Comparison of ENCODE assay signal across 14 cellular contexts in the genomic region with DNA sequence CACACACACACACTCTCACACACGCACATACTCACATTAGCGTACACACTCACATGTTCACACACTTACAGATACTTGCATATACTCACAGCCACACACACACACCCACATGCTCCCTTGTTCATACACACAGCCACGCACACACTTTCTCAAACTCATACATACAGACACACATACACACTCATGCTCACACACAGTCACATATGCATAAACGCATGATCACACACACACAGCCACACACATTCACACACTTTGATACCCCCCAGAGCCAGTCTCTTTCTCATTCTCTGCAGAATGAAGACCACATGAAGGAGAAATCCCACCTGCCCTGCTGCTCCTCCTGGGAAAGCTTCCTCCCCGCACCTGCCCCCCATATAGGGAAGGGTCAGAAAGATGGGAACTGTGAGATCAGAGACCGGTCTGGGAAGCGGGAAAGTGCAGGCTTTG.
DNase-seq lines count a peak whose midpoint lies in the region; ATAC-seq and TF ChIP-seq lines count a peak whose summit lies in the region.
"Had no signal": no experiment of that assay in that cellular context is flagged by ENCODE, and none has a peak within 500 bp of the region (broad histone marks: within the 10 kb centered on the region; RNA-seq: fewer than 3 reads in every experiment).

No MANE protein-coding gene starts in this region.

- H3K14ac ChIP-seq in neuronal stem cell (ENCODE audit: low read length) = no peak overlapping the region

- H3K9me3 ChIP-seq in Caco-2 (no peaks in the 10 kb centered on the region), esophagus muscularis mucosa (no peaks in the 10 kb centered on the region), neuronal stem cell (replicated peaks in 1 of 2; ENCODE audit: control insufficient read depth in 2 of 2, insufficient read depth in 1 of 2, low read depth in 1 of 2, low read length in 2 of 2) (no peaks in the 10 kb centered on the region)
- H3K9me3 ChIP-seq: gastroesophageal sphincter had no signal

- no peaks in the 10 kb centered on the region for H3K27me3 Mint-ChIP-seq in Caco-2 (ENCODE audit: insufficient read depth, unreplicated experiment)
- peaks cover 8% of the 10 kb centered on the region for H3K27me3 Mint-ChIP-seq in glutamatergic neuron (ENCODE audit: unreplicated experiment)

- DNase-seq in Caco-2 (no peak), RWPE1 (ENCODE audit: low spot score) (no peak), esophagus muscularis mucosa (ENCODE audit: extremely low spot score) (no peak), neuronal stem cell (ENCODE audit: low spot score) (no peak), DMS79 (lab: John Stamatoyannopoulos, UW) (no peak), glutamatergic neuron (no peak)
- no peak for DNase-seq in stimulated activated CD4-positive, alpha-beta T cell treated with anti-CD3 and anti-CD28 coated beads, Interleukin-4, amount 100 ng/mL, for 4 hours
- DNase-seq: activated naive CD4-positive, alpha-beta T cell treated with anti-CD3 and anti-CD28 coated beads, Interleukin-2, amount 50 U/mL, for 16 hours; DND-41; NCI-H2107; stimulated activated naive B cell treated with anti-CD40 and anti-IgM and Interleukin-4, amounts not matched to agents 10 μg/mL and 1 μg/mL and 100 μg/mL, for 72 hours had no signal

- TF ChIP-seq EP300 in esophagus muscularis mucosa (IDR thresholded peaks at IDR 0.05) = no peak

- H3K4ac ChIP-seq in neuronal stem cell (ENCODE audit: low read length) = no peak overlapping the region

- H3K4me3 ChIP-seq in Caco-2 (ENCODE audit: low read depth, low read length) = no peak overlapping the region
- no peak overlapping the region for H3K4me3 ChIP-seq in esophagus muscularis mucosa
- no peak overlapping the region for H3K4me3 ChIP-seq in neuronal stem cell (ENCODE audit: low read length in 2 of 2)
- H3K4me3 ChIP-seq: gastroesophageal sphincter had no signal

- peak overlapping the region; percentile 59 for H2BK15ac ChIP-seq in neuronal stem cell (ENCODE audit: low read length)

- H3K27ac Mint-ChIP-seq in Caco-2 (ENCODE audit: unreplicated experiment) = peak overlapping the region; percentile 78
- no peak overlapping the region for H3K27ac Mint-ChIP-seq in glutamatergic neuron (ENCODE audit: unreplicated experiment)
- H3K27ac Mint-ChIP-seq: B cell; stimulated activated naive B cell treated with anti-CD40 and anti-IgM and Interleukin-4, amounts not matched to agents 10 μg/mL and 1 μg/mL and 100 μg/mL, for 72 hours had no signal

- ATAC-seq in GM21367 (IDR thresholded peaks at IDR 0.05; ENCODE audit: unreplicated experiment) = no peak
- ATAC-seq: stimulated activated naive B cell treated with anti-CD40 and anti-IgM and Interleukin-4, amounts not matched to agents 10 μg/mL and 1 μg/mL and 100 μg/mL, for 72 hours had no signal

- peak overlapping the region; percentile 55 for H3K4me3 Mint-ChIP-seq in Caco-2 (ENCODE audit: unreplicated experiment)
- H3K4me3 Mint-ChIP-seq in glutamatergic neuron (ENCODE audit: unreplicated experiment) = no peak overlapping the region
- H3K4me3 Mint-ChIP-seq: B cell; stimulated activated naive B cell treated with anti-CD40 and anti-IgM and Interleukin-4, amounts not matched to agents 10 μg/mL and 1 μg/mL and 100 μg/mL, for 72 hours had no signal

- peak overlapping the region; percentile 58 for H2AK5ac ChIP-seq in neuronal stem cell (ENCODE audit: low read depth, low read length)

- CTCF ChIA-PET in Caco-2 (lab: Charles Lee) = no interaction called here
- CTCF ChIA-PET in RWPE1 (lab: Yijun Ruan, JAX) = interaction anchor here (0.6 kb wide), 1 partner anchor 1488 kb away, joined by 3 read pairs; no protein-coding TSS in a partner anchor

- 67% methylated on average over 6 of the region's 7 CpGs for WGBS in esophagus muscularis mucosa
- no CpG with 5 or more reads among the region's 7 CpGs for WGBS in neuronal stem cell (ENCODE audit: extremely low coverage in 2 of 2, insufficient read length in 2 of 2, insufficient replicate concordance in 1 of 2), 2 donors

- H3K4me1 Mint-ChIP-seq in Caco-2 (ENCODE audit: low read depth, unreplicated experiment) (peaks cover 26% of the 10 kb centered on the region), glutamatergic neuron (ENCODE audit: low read depth, unreplicated experiment) (peaks cover 2% of the 10 kb centered on the region)

- H3K9me3 Mint-ChIP-seq in Caco-2 (ENCODE audit: unreplicated experiment) = no peaks in the 10 kb centered on the region
- H3K9me3 Mint-ChIP-seq in glutamatergic neuron (ENCODE audit: unreplicated experiment) = peaks cover 2% of the 10 kb centered on the region
- H3K9me3 Mint-ChIP-seq: stimulated activated naive B cell treated with anti-CD40 and anti-IgM and Interleukin-4, amounts not matched to agents 10 μg/mL and 1 μg/mL and 100 μg/mL, for 72 hours had no signal

- no peaks in the 10 kb centered on the region for H3K79me1 ChIP-seq in neuronal stem cell (ENCODE audit: low read depth, low read length)

- H4K8ac ChIP-seq in neuronal stem cell (ENCODE audit: low read depth, low read length) = no peak overlapping the region

- H3K36me3 ChIP-seq in Caco-2 (ENCODE audit: control insufficient read depth, insufficient read depth, low read length) = no peaks in the 10 kb centered on the region
- no peaks in the 10 kb centered on the region for H3K36me3 ChIP-seq in esophagus muscularis mucosa
- no peaks in the 10 kb centered on the region for H3K36me3 ChIP-seq in neuronal stem cell (replicated peaks in 1 of 2; ENCODE audit: control insufficient read depth in 2 of 2, insufficient read depth in 2 of 2, low read length in 2 of 2)
- H3K36me3 ChIP-seq: gastroesophageal sphincter had no signal

- H3K4me2 ChIP-seq in neuronal stem cell (ENCODE audit: insufficient read depth, low read length, poor library complexity, severe bottlenecking) = no peak overlapping the region

- H2BK5ac ChIP-seq in neuronal stem cell (ENCODE audit: low read length) = peak overlapping the region; percentile 69

- peaks cover 58% of the 10 kb centered on the region for H3K4me1 ChIP-seq in Caco-2
- peaks cover 15 to 41% (median 32%) of the 10 kb centered on the region in 4 donors for H3K4me1 ChIP-seq in esophagus muscularis mucosa
- H3K4me1 ChIP-seq in neuronal stem cell (ENCODE audit: control insufficient read depth in 2 of 2, insufficient read depth in 1 of 2, low read depth in 1 of 2, low read length in 2 of 2) = peaks cover 16 to 27% of the 10 kb centered on the region in 2 donors

- H4K91ac ChIP-seq in neuronal stem cell (ENCODE audit: low read depth, low read length, poor library complexity) = peak overlapping the region; percentile 96

- TF ChIP-seq POLR2A in esophagus muscularis mucosa (IDR thresholded peaks at IDR 0.05; ENCODE audit: low read depth) = no peak

- peak overlapping the region; percentile 11 for H2BK12ac ChIP-seq in neuronal stem cell (ENCODE audit: low read length)

- intact Hi-C loops in Caco-2 (cut with micrococcal nuclease; ENCODE audit: unreplicated experiment) = loop anchor here (5.0 kb wide), 1 partner anchor 105 kb away; a partner anchor contains a TSS
- intact Hi-C loops in esophagus muscularis mucosa (cut with DNase I) = loop anchor here (5.0 to 10.0 kb wide), 3 partner anchors 58 to 212 kb away; no protein-coding TSS in a partner anchor

- H3K27ac ChIP-seq in RWPE1 (peak overlapping the region; percentile 84), esophagus muscularis mucosa (replicated peaks in 1 of 4) (peak overlapping the region in 3 of 4 donors; percentile 4 to 45 (median 40)), neuronal stem cell (replicated peaks; ENCODE audit: low read length) (peak overlapping the region; percentile 94)

- no peak overlapping the region for H3K23ac ChIP-seq in neuronal stem cell (ENCODE audit: low read depth, low read length, poor library complexity)

- H3K9ac ChIP-seq in neuronal stem cell (ENCODE audit: low read depth, low read length, poor library complexity) = no peak overlapping the region

- peak overlapping the region; percentile 82 for H2AFZ ChIP-seq in neuronal stem cell (ENCODE audit: low read length)

- no peaks in the 10 kb centered on the region for H3K36me3 Mint-ChIP-seq in Caco-2 (ENCODE audit: insufficient read depth, unreplicated experiment)
- H3K36me3 Mint-ChIP-seq in glutamatergic neuron (ENCODE audit: unreplicated experiment) = no peaks in the 10 kb centered on the region
- H3K36me3 Mint-ChIP-seq: stimulated activated naive B cell treated with anti-CD40 and anti-IgM and Interleukin-4, amounts not matched to agents 10 μg/mL and 1 μg/mL and 100 μg/mL, for 72 hours had no signal

- no peaks in the 10 kb centered on the region for H3K27me3 ChIP-seq in Caco-2 (replicated peaks; ENCODE audit: control insufficient read depth, insufficient read depth, low read length)
- no peaks in the 10 kb centered on the region for H3K27me3 ChIP-seq in esophagus muscularis mucosa
- peaks cover 0 to 9% (median 0%) of the 10 kb centered on the region in 3 experiments for H3K27me3 ChIP-seq in neuronal stem cell (ENCODE audit: control insufficient read depth in 3 of 3, insufficient read depth in 3 of 3, low read depth in 1 of 3, low read length in 3 of 3)
- H3K27me3 ChIP-seq: gastroesophageal sphincter had no signal

- TF ChIP-seq CTCF in Caco-2 (IDR thresholded peaks at IDR 0.05; ENCODE audit: insufficient read depth in 1 of 2, low read depth in 1 of 2, low read length in 1 of 2, severe bottlenecking in 1 of 2, unreplicated experiment in 1 of 2) (no peak), RWPE1 (conservative IDR thresholded peaks at IDR 0.05; ENCODE audit: low read depth) (no peak), esophagus muscularis mucosa (IDR thresholded peaks at IDR 0.05) (no peak), glutamatergic neuron (IDR thresholded peaks at IDR 0.05; ENCODE audit: partially characterized antibody, unreplicated experiment) (no peak)

- H2BK120ac ChIP-seq in neuronal stem cell (ENCODE audit: low read depth, low read length) = peak overlapping the region; percentile 68

- no TSS peak for BruUV-seq in Caco-2 (replicated peaks; lab: Mats Ljungman, UMichigan)

- peak overlapping the region; percentile 95 for H3K18ac ChIP-seq in neuronal stem cell (ENCODE audit: low read length)

- POLR2A ChIA-PET in Caco-2 (lab: Charles Lee) (no interaction called here), RWPE1 (lab: Yijun Ruan, JAX; ENCODE audit: low non-redundant PET) (no interaction called here)

Comparison
In these comparisons a context has a peak if more than half of its experiments do, and no peak if none do; other contexts are left out.
1. H3K27ac ChIP-seq: peak in every context shown above with its lines; median percentile 94 in neuronal stem cell; 84 in RWPE1; 40 in esophagus muscularis mucosa.